8 cellular contexts compared by ENCODE assay signal in genomic region chr13:44141725-44142539, GRCh38.
DNase-seq lines count a peak whose midpoint lies in the region; ATAC-seq lines count a peak whose summit lies in the region.

No MANE protein-coding gene starts in this region.

- no peaks in the 10 kb centered on the region for H3K27me3 ChIP-seq in layer of hippocampus (ENCODE audit: control insufficient read depth, insufficient read depth, low read length)

- peak overlapping the region; percentile 97 for H3K27ac ChIP-seq in cingulate gyrus (ENCODE audit: low read depth, low read length)
- peak overlapping the region; percentile 98 for H3K27ac ChIP-seq in layer of hippocampus (ENCODE audit: low read depth, low read length)

- DNase-seq in AML-193 (lab: John Stamatoyannopoulos, UW) (peak; percentile 87 to 91), NCI-H460 (ENCODE audit: extremely low read depth, low read depth) (peak; percentile 88)
- peak; percentile 90 to 92 for DNase-seq in activated CD4-positive, alpha-beta T cell treated with anti-CD3 and anti-CD28 coated beads for 4 hours
- DNase-seq in stimulated activated CD4-positive, alpha-beta T cell treated with anti-CD3 and anti-CD28 coated beads, Interleukin-1b, Interleukin-23, amount 100 ng/mL, for 4 hours (ENCODE audit: low read depth in 2 of 2) = peak; percentile 92 to 97

- ATAC-seq in GM19043 (IDR thresholded peaks at IDR 0.05; ENCODE audit: low read depth, unreplicated experiment) = peak; percentile 100
- peak; percentile 100 for ATAC-seq in HG03354 (IDR thresholded peaks at IDR 0.05; ENCODE audit: poor library complexity, severe bottlenecking, unreplicated experiment)

Comparison
In these comparisons a context has a peak if more than half of its experiments do, and no peak if none do; other contexts are left out.
1. Peak in every context shown above with its lines: DNase-seq, ATAC-seq and H3K27ac ChIP-seq.